31 cellular contexts compared by ENCODE assay signal in the genomic region with DNA sequence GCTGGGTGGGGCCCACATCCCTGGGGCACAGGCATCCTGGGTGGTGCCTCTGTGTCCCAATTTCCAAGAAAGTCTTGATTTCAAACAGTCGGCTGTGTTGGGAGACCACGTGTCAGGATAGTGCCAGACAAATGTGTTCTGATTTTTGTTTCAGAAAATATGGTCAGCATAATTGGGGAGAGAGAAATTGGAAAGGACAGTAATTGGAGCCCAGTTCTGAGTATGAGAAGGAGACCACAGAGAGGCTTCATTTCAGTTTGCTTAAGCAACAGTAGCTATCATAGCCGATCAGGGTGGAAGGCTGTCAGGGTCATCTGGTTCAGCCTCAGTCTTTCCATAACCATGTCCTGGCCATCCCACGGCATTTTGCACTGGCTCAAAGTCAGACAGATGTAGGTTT.
"Had no signal": no experiment of that assay in that cellular context is flagged by ENCODE, and none has a peak within 500 bp of the region (broad histone marks: within the 10 kb centered on the region; RNA-seq: fewer than 3 reads in every experiment).

No MANE protein-coding gene starts in this region.

- H3K36me3 ChIP-seq: ascending aorta, cardiac muscle cell, colonic mucosa had no signal

- H3K4me1 ChIP-seq: ascending aorta, colonic mucosa had no signal

- H3K4me3 ChIP-seq: ascending aorta, cardiac muscle cell, colonic mucosa had no signal

- ATAC-seq: activated CD8-positive, alpha-beta memory T cell treated with anti-CD3 and anti-CD28 coated beads, Interleukin-2, amount 10 ng/mL, durations not matched to agents 7 days and 5 days; activated CD8-positive, alpha-beta T cell treated with anti-CD3 and anti-CD28 coated beads for 36 hours; activated naive CD4-positive, alpha-beta T cell treated with anti-CD3 and anti-CD28 coated beads, Interleukin-2, amount 50 U/mL, for 72 hours; activated T-cell treated with anti-CD3 and anti-CD28 coated beads, Interleukin-2, amount 50 U/mL, for 4 hours; activated T-cell treated with anti-CD3 and anti-CD28 coated beads, Interleukin-2, amount 50 U/mL, for 72 hours; activated T-helper 17 cell treated with anti-CD3 and anti-CD28 coated beads, Interleukin-2, amount 50 U/mL, for 72 hours had no signal

- DNase-seq: activated B cell treated with CpG ODN at 0.5 μM for 24 hours; activated CD4-positive, alpha-beta memory T cell treated with anti-CD3 and anti-CD28 coated beads for 36 hours; activated CD4-positive, alpha-beta T cell treated with anti-CD3 and anti-CD28 coated beads for 4 hours; activated CD4-positive, alpha-beta T cell treated with anti-CD3 and anti-CD28 coated beads, Interleukin-2, amount 10 ng/mL, durations not matched to agents 24 days and 14 days; activated CD4-positive, alpha-beta T cell treated with anti-CD3 and anti-CD28 coated beads, Interleukin-2, amount 50 U/mL, for 1 hour; activated CD4-positive, alpha-beta T cell treated with anti-CD3 and anti-CD28 coated beads, Interleukin-2, amount 50 U/mL, for 4 hours; activated CD4-positive, CD25-positive, alpha-beta regulatory T cell treated with anti-CD3 and anti-CD28 coated beads, Interleukin-2, amount 50 U/mL, for 72 hours; activated CD8-positive, alpha-beta memory T cell treated with anti-CD3 and anti-CD28 coated beads, Interleukin-2, amount 10 ng/mL, durations not matched to agents 7 days and 5 days; activated CD8-positive, alpha-beta T cell treated with anti-CD3 and anti-CD28 coated beads for 36 hours; activated gamma-delta T cell treated with Interleukin-2 at 50 U/mL for 16 hours; activated naive CD4-positive, alpha-beta T cell; activated naive CD4-positive, alpha-beta T cell treated with anti-CD3 and anti-CD28 coated beads for 36 hours; activated naive CD4-positive, alpha-beta T cell treated with anti-CD3 and anti-CD28 coated beads, Interleukin-2, amount 50 U/mL, for 16 hours; activated naive CD8-positive, alpha-beta T cell treated with anti-CD3 and anti-CD28 coated beads for 36 hours; activated T-cell treated with anti-CD3 and anti-CD28 coated beads for 4 hours; activated T-cell treated with anti-CD3 and anti-CD28 coated beads, Interleukin-2, amount 50 U/mL, for 1 hour; activated T-cell treated with anti-CD3 and anti-CD28 coated beads, Interleukin-2, amount 50 U/mL, for 4 hours; activated T-cell treated with anti-CD3 and anti-CD28 coated beads, Interleukin-2, amount 50 U/mL, for 72 hours; amygdala; anterior cingulate cortex; caudate nucleus; cerebellar nuclear complex; colonic mucosa; T-helper 1 cell; T-helper 2 cell; T-helper 9 cell had no signal

- H3K9me3 ChIP-seq: ascending aorta, colonic mucosa had no signal

- H3K27me3 ChIP-seq: ascending aorta, cardiac muscle cell, colonic mucosa had no signal

- H3K27ac ChIP-seq: ascending aorta, cardiac muscle cell, colonic mucosa, VCaP had no signal
